In the genomic region with DNA sequence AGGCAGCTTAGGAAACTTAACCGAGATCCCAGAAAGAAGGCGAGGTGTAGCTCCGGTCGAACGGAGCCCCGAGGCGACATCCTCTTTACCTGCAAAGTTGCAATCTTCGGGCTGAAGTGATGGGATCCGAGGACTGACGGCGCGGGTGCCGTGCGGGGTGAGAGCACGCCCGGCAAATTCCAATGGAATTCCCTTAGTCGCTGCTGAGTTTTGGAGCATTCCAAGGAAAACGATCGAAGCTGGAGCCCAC, we compare ENCODE assay signal across 1 cellular context.
TF ChIP-seq lines count a peak whose summit lies in the region.

No MANE protein-coding gene starts in this region.

TF ChIP-seq in H1, 55 proteins besides CTCF, POLR2A, EP300 and RAD21:
- TF ChIP-seq CBX5 (IDR thresholded peaks at IDR 0.05; ENCODE audit: low read depth, low read length) (no peak), SP1 (IDR thresholded peaks at IDR 0.05; ENCODE audit: low read depth, low read length) (no peak), GABPA (IDR thresholded peaks at IDR 0.05; ENCODE audit: borderline replicate concordance, insufficient read depth, low read length) (no peak), CREB1 (IDR thresholded peaks at IDR 0.05) (no peak), ZNF274 (IDR thresholded peaks at IDR 0.05; ENCODE audit: borderline replicate concordance, extremely low read depth, low read length) (no peak), SP2 (IDR thresholded peaks at IDR 0.05; ENCODE audit: low read length) (no peak), HDAC2 (IDR thresholded peaks at IDR 0.05; ENCODE audit: borderline replicate concordance in 1 of 2, low read depth in 2 of 2, low read length in 2 of 2) (no peak), TBP (IDR thresholded peaks at IDR 0.05; ENCODE audit: low read depth, low read length) (no peak), RBBP5 (IDR thresholded peaks at IDR 0.05; ENCODE audit: borderline replicate concordance, low read depth, low read length) (peak; percentile 10; the same call in 1 of the 2 replicates), YY1 (IDR thresholded peaks at IDR 0.05; ENCODE audit: low read depth, low read length) (no peak), SIN3A (conservative IDR thresholded peaks at IDR 0.05 in 1 of 2, IDR thresholded peaks at IDR 0.05 in 1 of 2; ENCODE audit: low read depth in 1 of 2, low read length in 2 of 2) (peak; percentile 20 to 69; a peak in 2 of 4 replicates), RFX5 (IDR thresholded peaks at IDR 0.05; ENCODE audit: borderline replicate concordance, low read depth, low read length) (no peak), KDM4A (IDR thresholded peaks at IDR 0.05; ENCODE audit: low read depth, low read length, severe bottlenecking) (peak; percentile 57), CHD1 (IDR thresholded peaks at IDR 0.05; ENCODE audit: low read depth, low read length) (no peak), SUZ12 (IDR thresholded peaks at IDR 0.05; ENCODE audit: low read length) (no peak), SIX5 (IDR thresholded peaks at IDR 0.05; ENCODE audit: low read depth, low read length) (no peak), NANOG (IDR thresholded peaks at IDR 0.05; ENCODE audit: insufficient read depth, low read depth, low read length, poor library complexity, severe bottlenecking) (no peak), SP4 (IDR thresholded peaks at IDR 0.05; ENCODE audit: low read length) (no peak), CTBP2 (IDR thresholded peaks at IDR 0.05; ENCODE audit: borderline replicate concordance, insufficient read depth, insufficient read length, low read length) (no peak), TAF7 (optimal IDR thresholded peaks at IDR 0.05; ENCODE audit: borderline replicate concordance, low read depth, low read length) (no peak), GTF2F1 (IDR thresholded peaks at IDR 0.05; ENCODE audit: borderline replicate concordance, low read depth, low read length) (no peak), TCF12 (IDR thresholded peaks at IDR 0.05; ENCODE audit: low read depth, low read length) (no peak), BRCA1 (IDR thresholded peaks at IDR 0.05; ENCODE audit: low read depth, low read length) (no peak), EGR1 (IDR thresholded peaks at IDR 0.05; ENCODE audit: borderline replicate concordance, low read depth, low read length) (no peak), EZH2 (IDR thresholded peaks at IDR 0.05; ENCODE audit: low read depth, low read length, severe bottlenecking) (peak; percentile 8), RXRA (IDR thresholded peaks at IDR 0.05; ENCODE audit: insufficient read depth, low read depth, low read length) (no peak), JUN (IDR thresholded peaks at IDR 0.05; ENCODE audit: low read depth, low read length) (no peak), CEBPB (IDR thresholded peaks at IDR 0.05; ENCODE audit: low read depth, low read length) (no peak), BCL11A (IDR thresholded peaks at IDR 0.05; ENCODE audit: low read depth in 2 of 2, low read length in 2 of 2) (no peak), SRF (IDR thresholded peaks at IDR 0.05; ENCODE audit: low read depth, low read length) (no peak), SAP30 (IDR thresholded peaks at IDR 0.05; ENCODE audit: insufficient read depth, insufficient replicate concordance, low read length) (no peak), HDAC6 (IDR thresholded peaks at IDR 0.05; ENCODE audit: low read depth, low read length) (no peak), KDM1A (IDR thresholded peaks at IDR 0.05; ENCODE audit: borderline replicate concordance, low read length) (no peak), KDM5A (IDR thresholded peaks at IDR 0.05; ENCODE audit: low read length) (no peak), RNF2 (IDR thresholded peaks at IDR 0.05; ENCODE audit: borderline replicate concordance, low read depth, low read length, missing control alignments, poor library complexity, severe bottlenecking) (no peak), POLR2AphosphoS5 (IDR thresholded peaks at IDR 0.05; ENCODE audit: low read depth, low read length) (no peak), CHD2 (IDR thresholded peaks at IDR 0.05; ENCODE audit: low read length) (no peak), POU5F1 (IDR thresholded peaks at IDR 0.05; ENCODE audit: low read depth, low read length) (no peak), CBX8 (IDR thresholded peaks at IDR 0.05; ENCODE audit: borderline replicate concordance, low read depth, low read length) (no peak), TEAD4 (IDR thresholded peaks at IDR 0.05; ENCODE audit: low read depth, low read length) (peak; percentile 64), PHF8 (conservative IDR thresholded peaks at IDR 0.05; ENCODE audit: low read depth, low read length) (no peak), NRF1 (IDR thresholded peaks at IDR 0.05; ENCODE audit: low read depth, low read length) (no peak), TAF1 (IDR thresholded peaks at IDR 0.05; ENCODE audit: low read depth, low read length) (peak; percentile 12; the same call in 1 of the 2 replicates)
- TF ChIP-seq, protein P1, sequence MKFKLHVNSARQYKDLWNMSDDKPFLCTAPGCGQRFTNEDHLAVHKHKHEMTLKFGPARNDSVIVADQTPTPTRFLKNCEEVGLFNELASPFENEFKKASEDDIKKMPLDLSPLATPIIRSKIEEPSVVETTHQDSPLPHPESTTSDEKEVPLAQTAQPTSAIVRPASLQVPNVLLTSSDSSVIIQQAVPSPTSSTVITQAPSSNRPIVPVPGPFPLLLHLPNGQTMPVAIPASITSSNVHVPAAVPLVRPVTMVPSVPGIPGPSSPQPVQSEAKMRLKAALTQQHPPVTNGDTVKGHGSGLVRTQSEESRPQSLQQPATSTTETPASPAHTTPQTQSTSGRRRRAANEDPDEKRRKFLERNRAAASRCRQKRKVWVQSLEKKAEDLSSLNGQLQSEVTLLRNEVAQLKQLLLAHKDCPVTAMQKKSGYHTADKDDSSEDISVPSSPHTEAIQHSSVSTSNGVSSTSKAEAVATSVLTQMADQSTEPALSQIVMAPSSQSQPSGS (IDR thresholded peaks at IDR 0.05; ENCODE audit: low read length), result no peak
- TF ChIP-seq, protein P2, sequence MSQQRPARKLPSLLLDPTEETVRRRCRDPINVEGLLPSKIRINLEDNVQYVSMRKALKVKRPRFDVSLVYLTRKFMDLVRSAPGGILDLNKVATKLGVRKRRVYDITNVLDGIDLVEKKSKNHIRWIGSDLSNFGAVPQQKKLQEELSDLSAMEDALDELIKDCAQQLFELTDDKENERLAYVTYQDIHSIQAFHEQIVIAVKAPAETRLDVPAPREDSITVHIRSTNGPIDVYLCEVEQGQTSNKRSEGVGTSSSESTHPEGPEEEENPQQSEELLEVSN (IDR thresholded peaks at IDR 0.05), result no peak
- TF ChIP-seq, protein P3, sequence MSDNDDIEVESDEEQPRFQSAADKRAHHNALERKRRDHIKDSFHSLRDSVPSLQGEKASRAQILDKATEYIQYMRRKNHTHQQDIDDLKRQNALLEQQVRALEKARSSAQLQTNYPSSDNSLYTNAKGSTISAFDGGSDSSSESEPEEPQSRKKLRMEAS (IDR thresholded peaks at IDR 0.05), result no peak
- TF ChIP-seq, protein P4, sequence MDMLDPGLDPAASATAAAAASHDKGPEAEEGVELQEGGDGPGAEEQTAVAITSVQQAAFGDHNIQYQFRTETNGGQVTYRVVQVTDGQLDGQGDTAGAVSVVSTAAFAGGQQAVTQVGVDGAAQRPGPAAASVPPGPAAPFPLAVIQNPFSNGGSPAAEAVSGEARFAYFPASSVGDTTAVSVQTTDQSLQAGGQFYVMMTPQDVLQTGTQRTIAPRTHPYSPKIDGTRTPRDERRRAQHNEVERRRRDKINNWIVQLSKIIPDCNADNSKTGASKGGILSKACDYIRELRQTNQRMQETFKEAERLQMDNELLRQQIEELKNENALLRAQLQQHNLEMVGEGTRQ (IDR thresholded peaks at IDR 0.05; ENCODE audit: low read length), result no peak
